In the genomic region with DNA sequence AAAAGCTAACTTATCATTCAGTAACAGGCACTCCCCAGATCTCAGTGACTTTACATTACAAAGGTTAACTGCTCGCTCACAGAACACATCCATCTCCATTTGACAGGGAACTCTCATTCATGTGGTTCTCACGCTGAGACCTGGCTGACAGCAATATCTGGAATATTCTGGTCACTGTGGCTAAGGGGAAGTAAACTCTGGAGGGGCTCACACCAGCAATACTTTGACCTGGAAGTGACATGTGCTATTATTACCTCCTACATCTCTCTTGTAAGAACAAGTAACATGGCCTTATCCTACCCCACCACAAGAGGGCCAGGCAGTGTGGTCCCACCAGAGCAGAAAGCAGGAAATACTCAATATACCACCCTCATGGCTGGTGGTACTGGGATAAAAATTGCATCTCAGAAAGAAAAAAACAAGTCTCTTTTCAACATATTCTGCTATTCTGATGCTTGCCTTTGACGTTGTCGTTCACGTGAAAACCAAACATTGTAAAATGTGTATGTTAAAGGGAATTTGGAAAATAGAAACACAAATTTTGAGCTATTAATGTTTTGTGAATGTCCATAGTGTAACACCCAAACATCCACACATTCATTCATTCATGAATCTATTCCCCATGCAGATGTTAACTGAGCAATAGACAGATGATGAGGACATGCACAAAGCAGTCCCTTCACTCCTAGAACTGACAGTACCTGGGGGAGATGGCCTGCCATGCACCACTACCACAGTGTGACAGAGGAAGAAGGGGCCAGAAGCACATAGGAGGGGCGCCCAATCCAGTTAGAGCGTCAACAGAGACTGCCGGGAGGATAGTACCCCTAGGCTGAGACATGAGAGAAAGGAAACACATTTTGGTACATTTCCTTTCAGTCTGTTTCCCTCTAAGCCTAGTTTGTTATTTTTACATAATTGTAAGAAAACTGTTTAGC, we compare ENCODE assay signal across 8 cellular contexts.
DNase-seq lines count a peak whose midpoint lies in the region; ATAC-seq and TF ChIP-seq lines count a peak whose summit lies in the region.

No MANE protein-coding gene starts in this region.

- H3K27ac Mint-ChIP-seq in activated CD4-positive, alpha-beta T cell treated with anti-CD3 and anti-CD28 coated beads for 36 hours = no peak overlapping the region
- peak overlapping the region in 1 of 2 donors; percentile 2 for H3K27ac Mint-ChIP-seq in effector memory CD8-positive, alpha-beta T cell

- H3K4me1 ChIP-seq in parathyroid adenoma = no peaks in the 10 kb centered on the region

- CTCF ChIA-PET in activated CD4-positive, alpha-beta T cell treated with anti-CD3 and anti-CD28 coated beads for 36 hours (lab: Charles Lee) = interaction anchor here (0.7 to 3.3 kb wide), 14 partner anchors 8 to 586 kb away, joined by 3 to 15 read pairs (median 3); no protein-coding TSS in a partner anchor

- H3K9me3 ChIP-seq in parathyroid adenoma (ENCODE audit: control insufficient read depth, low read length) = no peaks in the 10 kb centered on the region

- H3K4me2 ChIP-seq in parathyroid adenoma (ENCODE audit: low read length) = no peak overlapping the region

- peaks cover 3% of the 10 kb centered on the region for H3K27me3 Mint-ChIP-seq in activated CD4-positive, alpha-beta T cell treated with anti-CD3 and anti-CD28 coated beads for 36 hours
- no peaks in the 10 kb centered on the region for H3K27me3 Mint-ChIP-seq in effector memory CD8-positive, alpha-beta T cell

- TF ChIP-seq CTCF in GM12872 (IDR thresholded peaks at IDR 0.05; ENCODE audit: insufficient read depth, low read depth, low read length) (peak; percentile 66), parathyroid adenoma (IDR thresholded peaks at IDR 0.05) (peak; percentile 45)

- H3K79me2 ChIP-seq in parathyroid adenoma = no peaks in the 10 kb centered on the region

- H3K27ac ChIP-seq in parathyroid adenoma = no peak overlapping the region

- no peak overlapping the region for H3K9ac ChIP-seq in parathyroid adenoma

- H3K36me3 ChIP-seq in parathyroid adenoma (ENCODE audit: control insufficient read depth, insufficient read depth, low read length) = no peaks in the 10 kb centered on the region

- H2AFZ ChIP-seq in parathyroid adenoma = no peak overlapping the region

- intact Hi-C loops in activated CD4-positive, alpha-beta T cell treated with anti-CD3 and anti-CD28 coated beads for 36 hours (cut with DNase I, micrococcal nuclease) = loop anchor here (1.0 to 5.0 kb wide), 3 partner anchors 245 to 505 kb away; no protein-coding TSS in a partner anchor

- no peak overlapping the region for H3K4me3 ChIP-seq in parathyroid adenoma (ENCODE audit: low read depth, low read length)

- POLR2A ChIA-PET in activated CD4-positive, alpha-beta T cell treated with anti-CD3 and anti-CD28 coated beads for 36 hours (lab: Charles Lee) = no interaction called here

- DNase-seq in A172 (ENCODE audit: low spot score) (peak; percentile 59), NCI-H2227 treated with DMSO at 0.1 percent for 48 hours (lab: John Stamatoyannopoulos, UW) (peak; percentile 67), superior temporal gyrus (ENCODE audit: extremely low spot score) (no peak)
- peak; percentile 64 for DNase-seq in activated CD4-positive, alpha-beta T cell treated with anti-CD3 and anti-CD28 coated beads for 36 hours
- peak; percentile 45 to 58 (median 47) for DNase-seq in effector memory CD8-positive, alpha-beta T cell

- H3K9me3 Mint-ChIP-seq in activated CD4-positive, alpha-beta T cell treated with anti-CD3 and anti-CD28 coated beads for 36 hours (ENCODE audit: low read depth) = no peaks in the 10 kb centered on the region
- H3K9me3 Mint-ChIP-seq in effector memory CD8-positive, alpha-beta T cell = no peaks in the 10 kb centered on the region

- ATAC-seq in HG02885 (IDR thresholded peaks at IDR 0.05; ENCODE audit: poor library complexity, unreplicated experiment) = peak; percentile 89
- ATAC-seq in activated CD4-positive, alpha-beta T cell treated with anti-CD3 and anti-CD28 coated beads for 36 hours = peak; percentile 81
- ATAC-seq in effector memory CD8-positive, alpha-beta T cell (replicated peaks) = peak; percentile 94

- H3K27me3 ChIP-seq in parathyroid adenoma (ENCODE audit: control insufficient read depth, insufficient read depth, low read length) = no peaks in the 10 kb centered on the region

- H3K4me1 Mint-ChIP-seq in activated CD4-positive, alpha-beta T cell treated with anti-CD3 and anti-CD28 coated beads for 36 hours = peaks cover 9% of the 10 kb centered on the region
- H3K4me1 Mint-ChIP-seq in effector memory CD8-positive, alpha-beta T cell (ENCODE audit: low read depth in 2 of 2) = peaks cover 9 to 11% of the 10 kb centered on the region in 2 donors

- no peak overlapping the region for H3K4me3 Mint-ChIP-seq in activated CD4-positive, alpha-beta T cell treated with anti-CD3 and anti-CD28 coated beads for 36 hours
- no peak overlapping the region for H3K4me3 Mint-ChIP-seq in effector memory CD8-positive, alpha-beta T cell

- H3K36me3 Mint-ChIP-seq in activated CD4-positive, alpha-beta T cell treated with anti-CD3 and anti-CD28 coated beads for 36 hours (ENCODE audit: low read depth) = no peaks in the 10 kb centered on the region
- H3K36me3 Mint-ChIP-seq in effector memory CD8-positive, alpha-beta T cell (ENCODE audit: insufficient read depth) = no peaks in the 10 kb centered on the region
